21 cellular contexts compared by ENCODE assay signal in the genomic region with DNA sequence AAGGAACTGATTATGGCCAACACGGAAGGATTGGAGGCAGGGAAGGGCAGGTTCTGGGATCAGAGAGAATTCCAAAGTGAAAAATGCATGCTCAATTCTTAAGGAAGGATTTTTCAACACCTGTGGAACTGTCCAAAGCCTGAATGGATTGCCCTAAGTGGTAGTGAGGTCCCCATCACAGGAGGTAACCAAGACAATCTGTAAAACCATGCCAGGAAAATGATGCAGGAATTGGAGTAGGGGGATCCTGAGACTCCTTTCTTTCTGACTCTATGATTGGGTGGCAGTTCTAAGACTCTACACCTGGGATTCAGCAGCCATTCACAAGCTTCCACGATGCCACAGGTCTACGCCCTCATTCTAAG. TPM values are rescaled to one million over a fixed set of nuclear protein-coding genes. Genes with fewer than 3 reads are reported as not detected.
DNase-seq lines count a peak whose midpoint lies in the region; ATAC-seq and TF ChIP-seq lines count a peak whose summit lies in the region.
"Had no signal": no experiment of that assay in that cellular context is flagged by ENCODE, and none has a peak within 500 bp of the region (broad histone marks: within the 10 kb centered on the region; RNA-seq: fewer than 3 reads in every experiment).

No MANE protein-coding gene starts in this region.

- no peaks in the 10 kb centered on the region for H3K9me3 ChIP-seq in HCT116 (ENCODE audit: control insufficient read depth in 1 of 2, insufficient read depth in 1 of 2, low read depth in 1 of 2, low read length in 2 of 2)
- no peaks in the 10 kb centered on the region for H3K9me3 ChIP-seq in endodermal cell (ENCODE audit: control insufficient read depth, low read length)
- H3K9me3 ChIP-seq in spleen, result peaks cover 0 to 7% (median 0%) of the 10 kb centered on the region in 8 donors
- H3K9me3 ChIP-seq: BE2C had no signal

- H3K4me3 Mint-ChIP-seq in WTC11, result no peak overlapping the region
- no peak overlapping the region for H3K4me3 Mint-ChIP-seq in endodermal cell
- no peak overlapping the region for H3K4me3 Mint-ChIP-seq in natural killer cell treated with Interleukin-12 subunit alpha and Interleukin-12 subunit beta and Interleukin-15 and Interleukin-18, amount 100 ng/mL, for 72 hours
- H3K4me3 Mint-ChIP-seq: CD4-positive, CD25-positive, alpha-beta regulatory T cell; CD8-positive, alpha-beta memory T cell had no signal

- H3K4me1 Mint-ChIP-seq in WTC11, result peaks cover 30% of the 10 kb centered on the region
- H3K4me1 Mint-ChIP-seq in endodermal cell, result peaks cover 19% of the 10 kb centered on the region
- no peaks in the 10 kb centered on the region for H3K4me1 Mint-ChIP-seq in natural killer cell treated with Interleukin-12 subunit alpha and Interleukin-12 subunit beta and Interleukin-15 and Interleukin-18, amount 100 ng/mL, for 72 hours (ENCODE audit: low read depth in 2 of 2)
- H3K4me1 Mint-ChIP-seq: CD8-positive, alpha-beta memory T cell had no signal

- TF ChIP-seq CTCF in HCT116 (IDR thresholded peaks at IDR 0.05 in 2 of 3, conservative IDR thresholded peaks at IDR 0.05 in 1 of 3; ENCODE audit: borderline replicate concordance in 1 of 3, insufficient read depth in 1 of 3, low read depth in 2 of 3, low read length in 2 of 3) (no peak), WTC11 (IDR thresholded peaks at IDR 0.05) (no peak), endodermal cell (conservative IDR thresholded peaks at IDR 0.05) (no peak), spleen (IDR thresholded peaks at IDR 0.05 in 8 of 11, conservative IDR thresholded peaks at IDR 0.05 in 3 of 11) (no peak)

- H3K36me3 ChIP-seq in HCT116 (ENCODE audit: control insufficient read depth in 1 of 2, insufficient read depth in 2 of 2, low read length in 2 of 2) (no peaks in the 10 kb centered on the region), endodermal cell (ENCODE audit: control insufficient read depth, insufficient read depth, low read length) (no peaks in the 10 kb centered on the region), spleen (no peaks in the 10 kb centered on the region)
- H3K36me3 ChIP-seq: BE2C had no signal

- no peak overlapping the region for H3K4me3 ChIP-seq in HCT116 (replicated peaks in 1 of 2; ENCODE audit: low read depth in 1 of 2, low read length in 2 of 2)
- H3K4me3 ChIP-seq in endodermal cell (ENCODE audit: low read length), result no peak overlapping the region
- H3K4me3 ChIP-seq in spleen, result no peak overlapping the region

- TF ChIP-seq POLR2A in HCT116 (IDR thresholded peaks at IDR 0.05; ENCODE audit: borderline replicate concordance, extremely low read depth, insufficient read depth, insufficient read length), result no peak
- no peak for TF ChIP-seq POLR2A in spleen (IDR thresholded peaks at IDR 0.05)

- no peak for TF ChIP-seq RAD21 in HCT116 (IDR thresholded peaks at IDR 0.05; ENCODE audit: low read depth)

- H3K9ac ChIP-seq in HCT116 (ENCODE audit: low read length) (no peak overlapping the region), endodermal cell (ENCODE audit: extremely low read depth, low read length, poor library complexity, severe bottlenecking) (no peak overlapping the region)

- no peaks in the 10 kb centered on the region for H3K79me2 ChIP-seq in HCT116 (ENCODE audit: insufficient read depth, low read length)

- CTCF ChIA-PET in HCT116 (lab: Charles Lee) (no interaction called here), WTC11 (lab: Charles Lee) (interaction anchor here (1.0 to 1.9 kb wide), 4 partner anchors 39 to 169 kb away, joined by 4 to 5 read pairs (median 4); a partner anchor contains a TSS)

- DNase-seq in HCT116 (ENCODE audit: low read depth, low spot score) (no peak), WTC11 (ENCODE audit: low spot score) (no peak), endodermal cell (peak; percentile 63), spleen (peak; percentile 24)
- DNase-seq in natural killer cell treated with Interleukin-12 subunit alpha and Interleukin-12 subunit beta and Interleukin-15 and Interleukin-18, amount 100 ng/mL, for 72 hours (ENCODE audit: low spot score), result no peak
- DNase-seq in activated CD8-positive, alpha-beta memory T cell treated with anti-CD3 and anti-CD28 coated beads, Interleukin-2, amount 50 U/mL, for 48 hours, result no peak
- DNase-seq: ACHN; BE2C; C1 segment of cervical spinal cord; CD8-positive, alpha-beta memory T cell; COR-L47; DMS 273 treated with DMSO at 0.1 percent for 48 hours; H7; IMR-90; KG1 had no signal

- H3K4me1 ChIP-seq in HCT116 (ENCODE audit: control insufficient read depth in 1 of 2, insufficient read depth in 2 of 2, low read length in 2 of 2), result no peaks in the 10 kb centered on the region
- peaks cover 12% of the 10 kb centered on the region for H3K4me1 ChIP-seq in endodermal cell (ENCODE audit: control insufficient read depth, insufficient read depth, low read length)
- H3K4me1 ChIP-seq in spleen, result no peaks in the 10 kb centered on the region
- H3K4me1 ChIP-seq: BE2C had no signal

- RAD21 ChIA-PET in HCT116 (lab: Charles Lee; ENCODE audit: low non-redundant PET in 1 of 2, low total read pairs in 2 of 2, uncharacterized antibody in 2 of 2, unreplicated experiment in 2 of 2), result no interaction called here

- intact Hi-C loops in HCT116 (cut with micrococcal nuclease), result no loop called here
- intact Hi-C loops in spleen (cut with DNase I; ENCODE audit: low total_unique reads), result no loop called here

- H3K9me3 Mint-ChIP-seq in WTC11 (no peaks in the 10 kb centered on the region), endodermal cell (no peaks in the 10 kb centered on the region)
- H3K9me3 Mint-ChIP-seq in natural killer cell treated with Interleukin-12 subunit alpha and Interleukin-12 subunit beta and Interleukin-15 and Interleukin-18, amount 100 ng/mL, for 72 hours, result no peaks in the 10 kb centered on the region
- H3K9me3 Mint-ChIP-seq: GM23338 had no signal

- POLR2A ChIA-PET in HCT116 (lab: Charles Lee) (no interaction called here), WTC11 (lab: Charles Lee) (no interaction called here)

- peaks cover 25% of the 10 kb centered on the region for H3K27me3 Mint-ChIP-seq in WTC11 (ENCODE audit: low read depth)
- peaks cover 85% of the 10 kb centered on the region for H3K27me3 Mint-ChIP-seq in endodermal cell (ENCODE audit: insufficient read depth)
- peaks cover 10 to 13% of the 10 kb centered on the region in 2 donors for H3K27me3 Mint-ChIP-seq in natural killer cell treated with Interleukin-12 subunit alpha and Interleukin-12 subunit beta and Interleukin-15 and Interleukin-18, amount 100 ng/mL, for 72 hours

- H3K36me3 Mint-ChIP-seq in WTC11 (no peaks in the 10 kb centered on the region), endodermal cell (ENCODE audit: low read depth) (no peaks in the 10 kb centered on the region)
- H3K36me3 Mint-ChIP-seq in natural killer cell treated with Interleukin-12 subunit alpha and Interleukin-12 subunit beta and Interleukin-15 and Interleukin-18, amount 100 ng/mL, for 72 hours, result no peaks in the 10 kb centered on the region
- H3K36me3 Mint-ChIP-seq: CD4-positive, CD25-positive, alpha-beta regulatory T cell; CD8-positive, alpha-beta memory T cell had no signal

- H3K27ac ChIP-seq in HCT116 (ENCODE audit: low read depth, low read length) (no peak overlapping the region), endodermal cell (ENCODE audit: low read depth, low read length) (no peak overlapping the region), spleen (no peak overlapping the region)
- H3K27ac ChIP-seq: HL-60 had no signal

- H3K9me2 ChIP-seq in HCT116 (ENCODE audit: insufficient read depth), result no peaks in the 10 kb centered on the region

- peaks cover 23% of the 10 kb centered on the region for H3K27me3 ChIP-seq in HCT116 (ENCODE audit: insufficient read depth, low read length)
- H3K27me3 ChIP-seq in endodermal cell (ENCODE audit: control insufficient read depth, insufficient read depth, low read length, poor library complexity, severe bottlenecking), result peaks cover 86% of the 10 kb centered on the region
- H3K27me3 ChIP-seq in spleen (replicated peaks in 1 of 7), result peaks cover 5 to 82% (median 28%) of the 10 kb centered on the region in 7 donors

- 73 to 100% methylated on average over 2 to 3 of the region's 3 CpGs for WGBS in endodermal cell (ENCODE audit: insufficient coverage in 1 of 2, insufficient read length in 1 of 2), 2 experiments
- WGBS in spleen, 5 donors, result 72 to 89% (median 83%) methylated on average over 3 of the region's 3 CpGs

- H3K27ac Mint-ChIP-seq in WTC11 (no peak overlapping the region), endodermal cell (no peak overlapping the region)
- H3K27ac Mint-ChIP-seq in natural killer cell treated with Interleukin-12 subunit alpha and Interleukin-12 subunit beta and Interleukin-15 and Interleukin-18, amount 100 ng/mL, for 72 hours, result no peak overlapping the region
- H3K27ac Mint-ChIP-seq: CD4-positive, CD25-positive, alpha-beta regulatory T cell; CD8-positive, alpha-beta memory T cell; GM23338 had no signal

- BruUV-seq in HCT116 (replicated peaks; lab: Mats Ljungman, UMichigan), result no TSS peak

- ATAC-seq in HCT116 (no peak), WTC11 (no peak), GM21825 (IDR thresholded peaks at IDR 0.05; ENCODE audit: unreplicated experiment) (no peak)
- no peak for ATAC-seq in natural killer cell treated with Interleukin-12 subunit alpha and Interleukin-12 subunit beta and Interleukin-15 and Interleukin-18, amount 100 ng/mL, for 72 hours

- no peaks in the 10 kb centered on the region for H4K20me1 ChIP-seq in HCT116 (ENCODE audit: insufficient read depth)

- H3K4me2 ChIP-seq in HCT116 (ENCODE audit: low read length), result no peak overlapping the region

- H2AFZ ChIP-seq in HCT116 (ENCODE audit: low read depth, low read length, poor library complexity, severe bottlenecking), result no peak overlapping the region
- H2AFZ ChIP-seq: GM23338 had no signal

TF ChIP-seq in HCT116, 20 proteins besides CTCF, POLR2A, EP300 and RAD21 (continues in another document):
- no peak for TF ChIP-seq TCF7L2 (IDR thresholded peaks at IDR 0.05; ENCODE audit: borderline replicate concordance, extremely low read depth, insufficient read depth, insufficient read length)

TF ChIP-seq in WTC11, 78 proteins besides CTCF, POLR2A, EP300 and RAD21 (continues in another document):
- no peak for TF ChIP-seq NFYB (CRISPR knock-in tag; conservative IDR thresholded peaks at IDR 0.05; ENCODE audit: low read depth)

RNA-seq across cellular contexts. Expression of a gene that starts 56.5 kb away (rescaled TPM):
- not detected for total RNA-seq in HCT116 (2021; ENCODE audit: unreplicated experiment)
- not detected in 2 replicates for polyA plus RNA-seq in HCT116 (2012)
- not detected in 3 replicates for total RNA-seq in WTC11 (2021)
- total RNA-seq in endodermal cell, result not detected
- polyA plus RNA-seq in endodermal cell (2013, experiment 1 of 2), result not detected
- not detected for polyA plus RNA-seq in endodermal cell (2013, experiment 2 of 2)
- not detected for total RNA-seq in spleen
- polyA plus RNA-seq in spleen, result not detected
- total RNA-seq in natural killer cell treated with Interleukin-12 subunit alpha and Interleukin-12 subunit beta and Interleukin-15 and Interleukin-18, amount 100 ng/mL, for 72 hours, result not detected
- total RNA-seq: A172; CD4-positive, CD25-positive, alpha-beta regulatory T cell; CD8-positive, alpha-beta memory T cell; GM23338; H7; HT1080; IMR-90 had no signal
- polyA plus RNA-seq: CD4-positive, CD25-positive, alpha-beta regulatory T cell; CD8-positive, alpha-beta memory T cell; GM23338; IMR-90 had no signal

RNA-seq across cellular contexts. Expression of a gene that starts 58.1 kb away (rescaled TPM):
- total RNA-seq in HCT116 (2021; ENCODE audit: unreplicated experiment) (123 TPM), WTC11 (2021) (201 to 253 TPM (median 244 TPM) in 3 replicates), endodermal cell (100 to 1,000 TPM; 226 to 248 TPM), spleen (10 to 100 TPM; 33.4 to 77.9 (median 47.1) TPM)
- polyA plus RNA-seq in HCT116 (2012), result 54.1 and 59.0 TPM in 2 replicates
- 178 TPM for polyA plus RNA-seq in endodermal cell (2013, experiment 1 of 2)
- polyA plus RNA-seq in endodermal cell (2013, experiment 2 of 2), result 175 TPM
- polyA plus RNA-seq in spleen, result 1 to 10 TPM; 1.2 to 4.8 (median 1.9) TPM
- under 1 TPM; 0.17 to 0.33 TPM for total RNA-seq in natural killer cell treated with Interleukin-12 subunit alpha and Interleukin-12 subunit beta and Interleukin-15 and Interleukin-18, amount 100 ng/mL, for 72 hours

Comparison
In these comparisons a context has a peak if more than half of its experiments do, and no peak if none do; other contexts are left out.
1. DNase-seq: peak in endodermal cell (single experiment) and spleen (single experiment); none in HCT116 (single experiment), WTC11 (single experiment), natural killer cell treated with Interleukin-12 subunit alpha and Interleukin-12 subunit beta and Interleukin-15 and Interleukin-18, amount 100 ng/mL, for 72 hours (single experiment) and activated CD8-positive, alpha-beta memory T cell treated with anti-CD3 and anti-CD28 coated beads, Interleukin-2, amount 50 U/mL, for 48 hours (single experiment).
2. RNA of a gene that starts 58.1 kb away (total RNA-seq): 226 to 248 TPM in endodermal cell, 201 to 253 TPM in WTC11, 123 TPM in HCT116 (single experiment) and 33.4 to 77.9 TPM in spleen; 0.17 to 0.33 TPM in natural killer cell treated with Interleukin-12 subunit alpha and Interleukin-12 subunit beta and Interleukin-15 and Interleukin-18, amount 100 ng/mL, for 72 hours; every median in the first group is over 10 times any median in the second.